In the genomic region with DNA sequence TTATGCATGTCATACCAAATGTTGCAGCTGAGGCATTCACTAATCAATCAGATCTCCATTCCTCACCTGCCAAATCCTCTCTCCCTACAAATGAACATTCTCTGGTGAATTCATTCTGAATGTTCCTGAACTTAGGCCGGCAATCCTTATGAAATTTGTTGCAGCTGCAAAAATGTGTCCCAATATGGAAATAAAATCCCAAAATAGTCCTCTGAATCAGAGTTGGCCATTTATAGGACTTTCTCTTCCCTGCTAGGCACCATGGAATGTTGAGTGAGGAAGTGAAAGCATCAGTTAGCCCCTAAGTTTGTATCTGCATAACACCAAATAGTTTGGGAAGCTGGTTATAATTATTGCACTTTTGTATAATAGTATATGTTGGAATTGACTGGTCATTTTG, we compare ENCODE assay signal across 20 cellular contexts.
"Had no signal": no experiment of that assay in that cellular context is flagged by ENCODE, and none has a peak within 500 bp of the region (broad histone marks: within the 10 kb centered on the region; RNA-seq: fewer than 3 reads in every experiment).

No MANE protein-coding gene starts in this region.

- H3K9me3 ChIP-seq: esophagus muscularis mucosa, left ventricle myocardium inferior, mucosa of descending colon, spleen, testis, upper lobe of right lung had no signal

- DNase-seq: activated CD4-positive, alpha-beta T cell treated with anti-CD3 and anti-CD28 coated beads for 48 hours; activated CD4-positive, alpha-beta T cell treated with anti-CD3 and anti-CD28 coated beads, Interleukin-2, amount 50 U/mL, for 48 hours; activated CD8-positive, alpha-beta memory T cell treated with anti-CD3 and anti-CD28 coated beads for 24 hours; activated gamma-delta T cell; activated T-cell treated with anti-CD3 and anti-CD28 coated beads, Interleukin-2, amount 50 U/mL, for 1 hour; anterior cingulate cortex; endodermal cell; islet precursor cell; left ventricle myocardium inferior; mesendoderm; mucosa of descending colon; posterior cingulate gyrus; right cardiac atrium; spleen; stimulated activated naive CD4-positive, alpha-beta T cell; testis; upper lobe of right lung; WERI-Rb-1 had no signal

- H3K27ac ChIP-seq: esophagus muscularis mucosa, left ventricle myocardium inferior, spleen, testis, upper lobe of right lung, WERI-Rb-1 had no signal

- H3K27me3 ChIP-seq: esophagus muscularis mucosa, spleen, testis, upper lobe of right lung had no signal

- H3K4me1 ChIP-seq: testis, upper lobe of right lung had no signal

- H3K36me3 ChIP-seq: esophagus muscularis mucosa, left ventricle myocardium inferior, spleen, upper lobe of right lung, WERI-Rb-1 had no signal

- H3K4me3 ChIP-seq: esophagus muscularis mucosa, left ventricle myocardium inferior, lung, mucosa of descending colon, spleen, testis, upper lobe of right lung had no signal
